Comparison of ENCODE assay signal across 7 cellular contexts in genomic region chr9:99057665-99058625, GRCh38. TPM values are rescaled to one million over a fixed set of nuclear protein-coding genes. Genes with fewer than 3 reads are reported as not detected.
DNase-seq lines count a peak whose midpoint lies in the region; ATAC-seq, FAIRE-seq and TF ChIP-seq lines count a peak whose summit lies in the region.

No MANE protein-coding gene starts in this region.

- H3K4me3 Mint-ChIP-seq in astrocyte (ENCODE audit: unreplicated experiment): peak overlapping the region; percentile 9
- H3K4me3 Mint-ChIP-seq in stimulated activated naive CD8-positive, alpha-beta T cell treated with anti-CD3 and anti-CD28 coated beads, Interleukin-15, Interleukin-2, amounts not matched to agents 100 ng/mL and 50 ng/mL, for 24 hours: peak overlapping the region; percentile 74

- peak overlapping the region; percentile 78 for H3K9ac ChIP-seq in astrocyte (ENCODE audit: low read length)

- peaks cover 56% of the 10 kb centered on the region for H3K4me1 Mint-ChIP-seq in astrocyte (ENCODE audit: low read depth, unreplicated experiment)
- H3K4me1 Mint-ChIP-seq in stimulated activated naive CD8-positive, alpha-beta T cell treated with anti-CD3 and anti-CD28 coated beads, Interleukin-15, Interleukin-2, amounts not matched to agents 100 ng/mL and 50 ng/mL, for 24 hours (ENCODE audit: low read depth): peaks cover 73% of the 10 kb centered on the region

- peak overlapping the region; percentile 88 for H3K27ac Mint-ChIP-seq in astrocyte (ENCODE audit: unreplicated experiment)
- H3K27ac Mint-ChIP-seq in stimulated activated naive CD8-positive, alpha-beta T cell treated with anti-CD3 and anti-CD28 coated beads, Interleukin-15, Interleukin-2, amounts not matched to agents 100 ng/mL and 50 ng/mL, for 24 hours: peak overlapping the region; percentile 66

- peak overlapping the region; percentile 89 for H3K27ac ChIP-seq in astrocyte (ENCODE audit: low read depth, low read length)

- ATAC-seq in GM19043 (IDR thresholded peaks at IDR 0.05; ENCODE audit: low read depth, unreplicated experiment) (peak; percentile 80), HG03135 (IDR thresholded peaks at IDR 0.05; ENCODE audit: unreplicated experiment) (peak; percentile 72), mucosa of descending colon (peak; percentile 74)

- no peaks in the 10 kb centered on the region for H4K20me1 ChIP-seq in astrocyte (ENCODE audit: insufficient read depth, low read length)

- H3K4me2 ChIP-seq in astrocyte (ENCODE audit: low read length): peak overlapping the region; percentile 80

- DNase-seq in T follicular helper cell (ENCODE audit: low read depth) (peak; percentile 56), astrocyte (ENCODE audit: low read depth) (peak; percentile 89), mucosa of descending colon (peak in 2 of 3 donors; percentile 36 to 75), G401 (ENCODE audit: low spot score) (no peak)

- H3K4me3 ChIP-seq in astrocyte (ENCODE audit: insufficient read depth, low read depth, low read length): peak overlapping the region; percentile 20
- H3K4me3 ChIP-seq in mucosa of descending colon: no peak overlapping the region

- no peak overlapping the region for H2AFZ ChIP-seq in astrocyte (ENCODE audit: low read depth, low read length)

- peaks cover 19% of the 10 kb centered on the region for H3K27me3 Mint-ChIP-seq in astrocyte (ENCODE audit: low read depth, unreplicated experiment)
- no peaks in the 10 kb centered on the region for H3K27me3 Mint-ChIP-seq in stimulated activated naive CD8-positive, alpha-beta T cell treated with anti-CD3 and anti-CD28 coated beads, Interleukin-15, Interleukin-2, amounts not matched to agents 100 ng/mL and 50 ng/mL, for 24 hours

- no peak for TF ChIP-seq CTCF in astrocyte (IDR thresholded peaks at IDR 0.05; ENCODE audit: insufficient read depth, low read depth, low read length)
- TF ChIP-seq CTCF in mucosa of descending colon (IDR thresholded peaks at IDR 0.05): no peak

- H3K9me3 ChIP-seq in astrocyte (ENCODE audit: insufficient read depth, low read depth, low read length): no peaks in the 10 kb centered on the region
- H3K9me3 ChIP-seq in mucosa of descending colon: no peaks in the 10 kb centered on the region

- H3K4me1 ChIP-seq in astrocyte (ENCODE audit: insufficient read depth, low read length) (peaks cover 56% of the 10 kb centered on the region), mucosa of descending colon (ENCODE audit: low read depth) (no peaks in the 10 kb centered on the region)

- intact Hi-C loops in mucosa of descending colon (cut with DNase I, micrococcal nuclease): no loop called here

- in situ Hi-C loops in G401 (cut with HindIII; ENCODE audit: low sequenced_read_pairs): no loop called here

- H3K36me3 ChIP-seq in astrocyte (ENCODE audit: insufficient read depth, low read length): no peaks in the 10 kb centered on the region
- H3K36me3 ChIP-seq in mucosa of descending colon (ENCODE audit: low read depth): no peaks in the 10 kb centered on the region

- H3K79me2 ChIP-seq in astrocyte (ENCODE audit: insufficient read depth, low read length): no peaks in the 10 kb centered on the region

- peaks cover 8% of the 10 kb centered on the region for H3K9me3 Mint-ChIP-seq in astrocyte (ENCODE audit: unreplicated experiment)
- H3K9me3 Mint-ChIP-seq in stimulated activated naive CD8-positive, alpha-beta T cell treated with anti-CD3 and anti-CD28 coated beads, Interleukin-15, Interleukin-2, amounts not matched to agents 100 ng/mL and 50 ng/mL, for 24 hours: no peaks in the 10 kb centered on the region

- peaks cover 9% of the 10 kb centered on the region for H3K36me3 Mint-ChIP-seq in astrocyte (ENCODE audit: low read depth, unreplicated experiment)
- H3K36me3 Mint-ChIP-seq in stimulated activated naive CD8-positive, alpha-beta T cell treated with anti-CD3 and anti-CD28 coated beads, Interleukin-15, Interleukin-2, amounts not matched to agents 100 ng/mL and 50 ng/mL, for 24 hours (ENCODE audit: low read depth): no peaks in the 10 kb centered on the region

- FAIRE-seq in astrocyte (lab: Jason Lieb, UNC): peak; percentile 5

- H3K27me3 ChIP-seq in astrocyte (ENCODE audit: insufficient read depth, low read length): peaks cover 3% of the 10 kb centered on the region

RNA-seq across cellular contexts. Expression of gene TGFBR1, which starts 47.0 kb away (rescaled TPM):
- total RNA-seq in astrocyte: 203 and 213 TPM in 2 replicates
- 10 to 100 TPM; 23.7 to 71.6 (median 24.7) TPM for total RNA-seq in mucosa of descending colon
- total RNA-seq in G401 (2014; rRNA removed; shearing (Covaris generic)): 16.2 and 16.9 TPM in 2 replicates
